1 cellular context compared by ENCODE assay signal in the genomic region with DNA sequence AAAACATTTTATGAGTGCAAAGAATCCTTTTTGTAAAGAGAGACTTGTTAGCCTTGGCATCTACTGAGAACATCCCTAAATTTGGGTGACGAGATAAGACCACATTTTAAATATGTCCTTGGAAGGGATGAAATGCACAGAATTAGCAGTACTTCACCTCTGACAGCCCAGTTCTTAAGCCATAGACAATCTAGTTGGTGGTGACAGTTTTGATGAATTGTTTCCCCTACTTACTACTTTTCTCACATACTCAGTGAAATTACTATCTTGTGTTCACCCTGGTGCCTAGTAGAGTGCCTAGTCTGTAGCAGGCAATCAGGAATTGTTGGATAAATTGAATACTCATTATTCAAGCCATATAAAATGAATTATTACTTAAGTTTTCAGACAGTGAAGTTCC.
TF ChIP-seq lines count a peak whose summit lies in the region.

No MANE protein-coding gene starts in this region.

TF ChIP-seq in K562, 482 proteins besides CTCF, POLR2A, EP300 and RAD21:
- TF ChIP-seq PBX2 (CRISPR knock-in tag; IDR thresholded peaks at IDR 0.05; ENCODE audit: low read depth) (no peak), PBX2 (tag; conservative IDR thresholded peaks at IDR 0.05; ENCODE audit: low read depth) (peak; percentile 76), PKNOX1 (IDR thresholded peaks at IDR 0.05) (peak; percentile 13; the same call in 1 of the 2 replicates), RBM14 (IDR thresholded peaks at IDR 0.05; ENCODE audit: borderline replicate concordance, insufficient read depth, low read depth, low read length) (no peak), MEIS2 (IDR thresholded peaks at IDR 0.05; ENCODE audit: partially characterized antibody) (peak; percentile 68), KHSRP (IDR thresholded peaks at IDR 0.05) (no peak)
- TF ChIP-seq, protein P1, sequence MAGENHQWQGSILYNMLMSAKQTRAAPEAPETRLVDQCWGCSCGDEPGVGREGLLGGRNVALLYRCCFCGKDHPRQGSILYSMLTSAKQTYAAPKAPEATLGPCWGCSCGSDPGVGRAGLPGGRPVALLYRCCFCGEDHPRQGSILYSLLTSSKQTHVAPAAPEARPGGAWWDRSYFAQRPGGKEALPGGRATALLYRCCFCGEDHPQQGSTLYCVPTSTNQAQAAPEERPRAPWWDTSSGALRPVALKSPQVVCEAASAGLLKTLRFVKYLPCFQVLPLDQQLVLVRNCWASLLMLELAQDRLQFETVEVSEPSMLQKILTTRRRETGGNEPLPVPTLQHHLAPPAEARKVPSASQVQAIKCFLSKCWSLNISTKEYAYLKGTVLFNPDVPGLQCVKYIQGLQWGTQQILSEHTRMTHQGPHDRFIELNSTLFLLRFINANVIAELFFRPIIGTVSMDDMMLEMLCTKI (IDR thresholded peaks at IDR 0.05; ENCODE audit: partially characterized antibody): no peak
